In the genomic region with DNA sequence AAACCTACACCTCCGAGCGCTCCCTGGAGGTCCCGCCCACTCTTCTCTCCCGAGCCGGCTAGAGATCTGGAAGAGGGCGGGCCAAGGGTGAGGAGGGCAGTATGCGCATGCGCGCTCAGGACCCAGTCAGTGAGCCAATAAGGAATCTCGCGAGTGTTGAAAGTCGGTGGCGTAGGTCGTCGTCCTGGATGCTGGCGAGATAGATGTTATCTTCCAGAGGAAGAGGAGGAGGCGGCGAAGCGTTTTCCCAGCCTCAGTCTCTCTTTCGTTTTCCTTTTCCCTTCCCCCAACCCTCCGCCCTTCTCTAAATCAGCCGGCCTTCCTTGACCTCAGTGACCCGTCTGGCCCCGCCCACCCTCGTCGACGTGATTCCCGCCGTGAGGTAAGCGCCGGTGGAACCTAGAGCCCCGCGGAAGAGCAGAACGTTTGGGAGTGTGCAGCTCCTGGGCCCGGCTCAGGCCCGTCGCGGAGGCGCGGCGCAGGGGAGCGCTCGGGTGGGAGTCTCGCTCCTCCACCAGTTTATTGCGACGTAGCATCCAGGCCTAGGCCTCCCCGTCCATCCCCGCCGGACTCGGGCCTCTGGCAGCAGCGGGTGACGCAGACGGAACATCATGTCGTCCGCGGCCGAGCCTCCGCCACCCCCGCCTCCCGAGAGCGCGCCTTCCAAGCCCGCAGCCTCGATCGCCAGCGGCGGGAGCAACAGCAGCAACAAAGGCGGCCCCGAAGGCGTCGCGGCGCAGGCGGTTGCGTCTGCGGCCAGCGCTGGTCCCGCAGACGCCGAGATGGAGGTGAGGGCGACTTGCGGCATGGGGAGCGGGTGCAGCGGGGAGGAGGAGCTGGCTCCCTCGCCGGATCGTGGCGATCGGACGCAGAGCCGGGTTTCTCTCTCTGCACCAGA, we compare ENCODE assay signal across 1 cellular context.
TF ChIP-seq lines count a peak whose summit lies in the region.

A gene with protein sequence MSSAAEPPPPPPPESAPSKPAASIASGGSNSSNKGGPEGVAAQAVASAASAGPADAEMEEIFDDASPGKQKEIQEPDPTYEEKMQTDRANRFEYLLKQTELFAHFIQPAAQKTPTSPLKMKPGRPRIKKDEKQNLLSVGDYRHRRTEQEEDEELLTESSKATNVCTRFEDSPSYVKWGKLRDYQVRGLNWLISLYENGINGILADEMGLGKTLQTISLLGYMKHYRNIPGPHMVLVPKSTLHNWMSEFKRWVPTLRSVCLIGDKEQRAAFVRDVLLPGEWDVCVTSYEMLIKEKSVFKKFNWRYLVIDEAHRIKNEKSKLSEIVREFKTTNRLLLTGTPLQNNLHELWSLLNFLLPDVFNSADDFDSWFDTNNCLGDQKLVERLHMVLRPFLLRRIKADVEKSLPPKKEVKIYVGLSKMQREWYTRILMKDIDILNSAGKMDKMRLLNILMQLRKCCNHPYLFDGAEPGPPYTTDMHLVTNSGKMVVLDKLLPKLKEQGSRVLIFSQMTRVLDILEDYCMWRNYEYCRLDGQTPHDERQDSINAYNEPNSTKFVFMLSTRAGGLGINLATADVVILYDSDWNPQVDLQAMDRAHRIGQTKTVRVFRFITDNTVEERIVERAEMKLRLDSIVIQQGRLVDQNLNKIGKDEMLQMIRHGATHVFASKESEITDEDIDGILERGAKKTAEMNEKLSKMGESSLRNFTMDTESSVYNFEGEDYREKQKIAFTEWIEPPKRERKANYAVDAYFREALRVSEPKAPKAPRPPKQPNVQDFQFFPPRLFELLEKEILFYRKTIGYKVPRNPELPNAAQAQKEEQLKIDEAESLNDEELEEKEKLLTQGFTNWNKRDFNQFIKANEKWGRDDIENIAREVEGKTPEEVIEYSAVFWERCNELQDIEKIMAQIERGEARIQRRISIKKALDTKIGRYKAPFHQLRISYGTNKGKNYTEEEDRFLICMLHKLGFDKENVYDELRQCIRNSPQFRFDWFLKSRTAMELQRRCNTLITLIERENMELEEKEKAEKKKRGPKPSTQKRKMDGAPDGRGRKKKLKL (plus strand): TSS at position 389 of the 898 bp plus-strand sequence. CDS start 223 bp downstream, at position 612.

TF ChIP-seq in HEK293, 187 proteins besides CTCF, POLR2A, EP300 and RAD21 (continued from another document and continues in another):
- TF ChIP-seq HOXA7 (CRISPR knock-in tag; IDR thresholded peaks at IDR 0.05; ENCODE audit: borderline replicate concordance) = no peak
- no peak for TF ChIP-seq ZNF747 (tag by site-specific recombination; IDR thresholded peaks at IDR 0.05)
- TF ChIP-seq ZNF626 (tag by site-specific recombination; IDR thresholded peaks at IDR 0.05) = no peak
- peak; percentile 62 for TF ChIP-seq YY1 (tag by site-specific recombination; IDR thresholded peaks at IDR 0.05)
- TF ChIP-seq FEZF1 (tag by site-specific recombination; IDR thresholded peaks at IDR 0.05) = no peak
- TF ChIP-seq, protein P1, sequence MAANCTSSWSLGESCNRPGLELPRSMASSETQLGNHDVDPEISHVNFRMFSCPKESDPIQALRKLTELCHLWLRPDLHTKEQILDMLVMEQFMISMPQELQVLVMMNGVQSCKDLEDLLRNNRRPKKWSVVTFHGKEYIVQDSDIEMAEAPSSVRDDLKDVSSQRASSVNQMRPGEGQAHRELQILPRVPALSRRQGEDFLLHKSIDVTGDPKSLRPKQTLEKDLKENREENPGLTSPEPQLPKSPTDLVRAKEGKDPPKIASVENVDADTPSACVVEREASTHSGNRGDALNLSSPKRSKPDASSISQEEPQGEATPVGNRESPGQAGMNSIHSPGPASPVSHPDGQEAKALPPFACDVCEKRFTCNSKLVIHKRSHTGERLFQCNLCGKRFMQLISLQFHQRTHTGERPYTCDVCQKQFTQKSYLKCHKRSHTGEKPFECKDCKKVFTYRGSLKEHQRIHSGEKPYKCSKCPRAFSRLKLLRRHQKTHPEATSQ (tag by site-specific recombination; IDR thresholded peaks at IDR 0.05) = 0 out of 2 replicates have a peak, but pooled peaks have one; percentile 32
- TF ChIP-seq REPIN1 (tag by site-specific recombination; IDR thresholded peaks at IDR 0.05; ENCODE audit: low read depth) = no peak
- TF ChIP-seq SP7 (tag by site-specific recombination; IDR thresholded peaks at IDR 0.05) = 0 out of 2 replicates have a peak, but pooled peaks have one; percentile 27
- no peak for TF ChIP-seq ZNF391 (tag by site-specific recombination; IDR thresholded peaks at IDR 0.05; ENCODE audit: borderline replicate concordance, low read depth)
- TF ChIP-seq, protein P2, sequence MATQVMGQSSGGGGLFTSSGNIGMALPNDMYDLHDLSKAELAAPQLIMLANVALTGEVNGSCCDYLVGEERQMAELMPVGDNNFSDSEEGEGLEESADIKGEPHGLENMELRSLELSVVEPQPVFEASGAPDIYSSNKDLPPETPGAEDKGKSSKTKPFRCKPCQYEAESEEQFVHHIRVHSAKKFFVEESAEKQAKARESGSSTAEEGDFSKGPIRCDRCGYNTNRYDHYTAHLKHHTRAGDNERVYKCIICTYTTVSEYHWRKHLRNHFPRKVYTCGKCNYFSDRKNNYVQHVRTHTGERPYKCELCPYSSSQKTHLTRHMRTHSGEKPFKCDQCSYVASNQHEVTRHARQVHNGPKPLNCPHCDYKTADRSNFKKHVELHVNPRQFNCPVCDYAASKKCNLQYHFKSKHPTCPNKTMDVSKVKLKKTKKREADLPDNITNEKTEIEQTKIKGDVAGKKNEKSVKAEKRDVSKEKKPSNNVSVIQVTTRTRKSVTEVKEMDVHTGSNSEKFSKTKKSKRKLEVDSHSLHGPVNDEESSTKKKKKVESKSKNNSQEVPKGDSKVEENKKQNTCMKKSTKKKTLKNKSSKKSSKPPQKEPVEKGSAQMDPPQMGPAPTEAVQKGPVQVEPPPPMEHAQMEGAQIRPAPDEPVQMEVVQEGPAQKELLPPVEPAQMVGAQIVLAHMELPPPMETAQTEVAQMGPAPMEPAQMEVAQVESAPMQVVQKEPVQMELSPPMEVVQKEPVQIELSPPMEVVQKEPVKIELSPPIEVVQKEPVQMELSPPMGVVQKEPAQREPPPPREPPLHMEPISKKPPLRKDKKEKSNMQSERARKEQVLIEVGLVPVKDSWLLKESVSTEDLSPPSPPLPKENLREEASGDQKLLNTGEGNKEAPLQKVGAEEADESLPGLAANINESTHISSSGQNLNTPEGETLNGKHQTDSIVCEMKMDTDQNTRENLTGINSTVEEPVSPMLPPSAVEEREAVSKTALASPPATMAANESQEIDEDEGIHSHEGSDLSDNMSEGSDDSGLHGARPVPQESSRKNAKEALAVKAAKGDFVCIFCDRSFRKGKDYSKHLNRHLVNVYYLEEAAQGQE (tag by site-specific recombination; IDR thresholded peaks at IDR 0.05) = peak; percentile 17; the same call in 1 of the 2 replicates
- TF ChIP-seq ZFP41 (tag by site-specific recombination; IDR thresholded peaks at IDR 0.05; ENCODE audit: borderline replicate concordance) = no peak
- TF ChIP-seq ZNF239 (tag by site-specific recombination; IDR thresholded peaks at IDR 0.05) = no peak
- no peak for TF ChIP-seq ZNF174 (tag by site-specific recombination; IDR thresholded peaks at IDR 0.05)
- TF ChIP-seq, protein P3, sequence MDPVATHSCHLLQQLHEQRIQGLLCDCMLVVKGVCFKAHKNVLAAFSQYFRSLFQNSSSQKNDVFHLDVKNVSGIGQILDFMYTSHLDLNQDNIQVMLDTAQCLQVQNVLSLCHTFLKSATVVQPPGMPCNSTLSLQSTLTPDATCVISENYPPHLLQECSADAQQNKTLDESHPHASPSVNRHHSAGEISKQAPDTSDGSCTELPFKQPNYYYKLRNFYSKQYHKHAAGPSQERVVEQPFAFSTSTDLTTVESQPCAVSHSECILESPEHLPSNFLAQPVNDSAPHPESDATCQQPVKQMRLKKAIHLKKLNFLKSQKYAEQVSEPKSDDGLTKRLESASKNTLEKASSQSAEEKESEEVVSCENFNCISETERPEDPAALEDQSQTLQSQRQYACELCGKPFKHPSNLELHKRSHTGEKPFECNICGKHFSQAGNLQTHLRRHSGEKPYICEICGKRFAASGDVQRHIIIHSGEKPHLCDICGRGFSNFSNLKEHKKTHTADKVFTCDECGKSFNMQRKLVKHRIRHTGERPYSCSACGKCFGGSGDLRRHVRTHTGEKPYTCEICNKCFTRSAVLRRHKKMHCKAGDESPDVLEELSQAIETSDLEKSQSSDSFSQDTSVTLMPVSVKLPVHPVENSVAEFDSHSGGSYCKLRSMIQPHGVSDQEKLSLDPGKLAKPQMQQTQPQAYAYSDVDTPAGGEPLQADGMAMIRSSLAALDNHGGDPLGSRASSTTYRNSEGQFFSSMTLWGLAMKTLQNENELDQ (tag by site-specific recombination; IDR thresholded peaks at IDR 0.05; ENCODE audit: low read depth) = no peak
- TF ChIP-seq ZNF138 (tag by site-specific recombination; IDR thresholded peaks at IDR 0.05; ENCODE audit: borderline replicate concordance) = no peak
- no peak for TF ChIP-seq ZNF830 (tag by site-specific recombination; IDR thresholded peaks at IDR 0.05; ENCODE audit: low read depth)
- TF ChIP-seq ZNF596 (tag by site-specific recombination; IDR thresholded peaks at IDR 0.05) = no peak
- TF ChIP-seq, protein P4, sequence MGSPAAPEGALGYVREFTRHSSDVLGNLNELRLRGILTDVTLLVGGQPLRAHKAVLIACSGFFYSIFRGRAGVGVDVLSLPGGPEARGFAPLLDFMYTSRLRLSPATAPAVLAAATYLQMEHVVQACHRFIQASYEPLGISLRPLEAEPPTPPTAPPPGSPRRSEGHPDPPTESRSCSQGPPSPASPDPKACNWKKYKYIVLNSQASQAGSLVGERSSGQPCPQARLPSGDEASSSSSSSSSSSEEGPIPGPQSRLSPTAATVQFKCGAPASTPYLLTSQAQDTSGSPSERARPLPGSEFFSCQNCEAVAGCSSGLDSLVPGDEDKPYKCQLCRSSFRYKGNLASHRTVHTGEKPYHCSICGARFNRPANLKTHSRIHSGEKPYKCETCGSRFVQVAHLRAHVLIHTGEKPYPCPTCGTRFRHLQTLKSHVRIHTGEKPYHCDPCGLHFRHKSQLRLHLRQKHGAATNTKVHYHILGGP (tag by site-specific recombination; IDR thresholded peaks at IDR 0.05) = no peak
- TF ChIP-seq BCL11B (tag by site-specific recombination; IDR thresholded peaks at IDR 0.05; ENCODE audit: low read depth) = no peak; the same call in 1 of the 2 replicates
- TF ChIP-seq, protein P5, sequence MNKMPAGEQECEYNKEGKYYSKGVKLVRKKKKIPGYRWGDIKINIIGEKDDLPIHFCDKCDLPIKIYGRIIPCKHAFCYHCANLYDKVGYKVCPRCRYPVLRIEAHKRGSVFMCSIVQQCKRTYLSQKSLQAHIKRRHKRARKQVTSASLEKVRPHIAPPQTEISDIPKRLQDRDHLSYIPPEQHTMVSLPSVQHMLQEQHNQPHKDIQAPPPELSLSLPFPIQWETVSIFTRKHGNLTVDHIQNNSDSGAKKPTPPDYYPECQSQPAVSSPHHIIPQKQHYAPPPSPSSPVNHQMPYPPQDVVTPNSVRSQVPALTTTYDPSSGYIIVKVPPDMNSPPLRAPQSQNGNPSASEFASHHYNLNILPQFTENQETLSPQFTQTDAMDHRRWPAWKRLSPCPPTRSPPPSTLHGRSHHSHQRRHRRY (tag by site-specific recombination; IDR thresholded peaks at IDR 0.05) = no peak
- no peak for TF ChIP-seq ZNF157 (tag by site-specific recombination; IDR thresholded peaks at IDR 0.05)
- peak; percentile 92 for TF ChIP-seq ZFP37 (tag by site-specific recombination; IDR thresholded peaks at IDR 0.05)
- TF ChIP-seq ZNF211 (tag by site-specific recombination; IDR thresholded peaks at IDR 0.05; ENCODE audit: low read depth) = no peak
- no peak for TF ChIP-seq ZNF155 (tag by site-specific recombination; IDR thresholded peaks at IDR 0.05)
- no peak for TF ChIP-seq ZNF677 (tag by site-specific recombination; IDR thresholded peaks at IDR 0.05)
- TF ChIP-seq SCRT1 (tag by site-specific recombination; IDR thresholded peaks at IDR 0.05; ENCODE audit: borderline replicate concordance) = no peak
- TF ChIP-seq KLF10 (tag by site-specific recombination; IDR thresholded peaks at IDR 0.05) = peak; percentile 57; the same call in 1 of the 2 replicates
- no peak for TF ChIP-seq ZNF549 (tag by site-specific recombination; IDR thresholded peaks at IDR 0.05)
- TF ChIP-seq ZNF521 (tag by site-specific recombination; IDR thresholded peaks at IDR 0.05) = no peak
- no peak for TF ChIP-seq GLI2 (tag by site-specific recombination; IDR thresholded peaks at IDR 0.05; ENCODE audit: borderline replicate concordance, low read depth)
- TF ChIP-seq ZNF16 (tag by site-specific recombination; IDR thresholded peaks at IDR 0.05; ENCODE audit: low read depth) = no peak
- TF ChIP-seq KLF9 (tag by site-specific recombination; IDR thresholded peaks at IDR 0.05; ENCODE audit: low read depth) = peak; percentile 83
- TF ChIP-seq, protein P6, sequence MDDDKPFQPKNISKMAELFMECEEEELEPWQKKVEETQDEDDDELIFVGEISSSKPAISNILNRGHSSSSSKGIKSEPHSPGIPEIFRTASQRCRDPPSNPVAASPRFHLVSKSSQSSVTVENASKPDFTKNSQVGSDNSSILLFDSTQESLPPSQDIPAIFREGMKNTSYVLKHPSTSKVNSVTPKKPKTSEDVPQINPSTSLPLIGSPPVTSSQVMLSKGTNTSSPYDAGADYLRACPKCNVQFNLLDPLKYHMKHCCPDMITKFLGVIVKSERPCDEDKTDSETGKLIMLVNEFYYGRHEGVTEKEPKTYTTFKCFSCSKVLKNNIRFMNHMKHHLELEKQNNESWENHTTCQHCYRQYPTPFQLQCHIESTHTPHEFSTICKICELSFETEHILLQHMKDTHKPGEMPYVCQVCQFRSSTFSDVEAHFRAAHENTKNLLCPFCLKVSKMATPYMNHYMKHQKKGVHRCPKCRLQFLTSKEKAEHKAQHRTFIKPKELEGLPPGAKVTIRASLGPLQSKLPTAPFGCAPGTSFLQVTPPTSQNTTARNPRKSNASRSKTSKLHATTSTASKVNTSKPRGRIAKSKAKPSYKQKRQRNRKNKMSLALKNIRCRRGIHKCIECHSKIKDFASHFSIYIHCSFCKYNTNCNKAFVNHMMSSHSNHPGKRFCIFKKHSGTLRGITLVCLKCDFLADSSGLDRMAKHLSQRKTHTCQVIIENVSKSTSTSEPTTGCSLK (tag by site-specific recombination; IDR thresholded peaks at IDR 0.05) = no peak
- TF ChIP-seq ZNF843 (tag by site-specific recombination; IDR thresholded peaks at IDR 0.05) = no peak
- peak; percentile 8 for TF ChIP-seq ZNF2 (tag by site-specific recombination; IDR thresholded peaks at IDR 0.05)
- no peak for TF ChIP-seq MEIS1 (CRISPR knock-in tag; IDR thresholded peaks at IDR 0.05; ENCODE audit: borderline replicate concordance)
- TF ChIP-seq ZNF394 (tag by site-specific recombination; IDR thresholded peaks at IDR 0.05; ENCODE audit: borderline replicate concordance) = peak; percentile 12; the same call in 1 of the 2 replicates
- peak; percentile 78 for TF ChIP-seq PRDM1 (tag by site-specific recombination; IDR thresholded peaks at IDR 0.05)
- no peak for TF ChIP-seq GLI4 (tag by site-specific recombination; IDR thresholded peaks at IDR 0.05)
- no peak for TF ChIP-seq ZNF560 (tag by site-specific recombination; IDR thresholded peaks at IDR 0.05; ENCODE audit: borderline replicate concordance)
- no peak for TF ChIP-seq ZSCAN16 (tag by site-specific recombination; IDR thresholded peaks at IDR 0.05)
- TF ChIP-seq, protein P7, sequence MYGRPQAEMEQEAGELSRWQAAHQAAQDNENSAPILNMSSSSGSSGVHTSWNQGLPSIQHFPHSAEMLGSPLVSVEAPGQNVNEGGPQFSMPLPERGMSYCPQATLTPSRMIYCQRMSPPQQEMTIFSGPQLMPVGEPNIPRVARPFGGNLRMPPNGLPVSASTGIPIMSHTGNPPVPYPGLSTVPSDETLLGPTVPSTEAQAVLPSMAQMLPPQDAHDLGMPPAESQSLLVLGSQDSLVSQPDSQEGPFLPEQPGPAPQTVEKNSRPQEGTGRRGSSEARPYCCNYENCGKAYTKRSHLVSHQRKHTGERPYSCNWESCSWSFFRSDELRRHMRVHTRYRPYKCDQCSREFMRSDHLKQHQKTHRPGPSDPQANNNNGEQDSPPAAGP (tag by site-specific recombination; IDR thresholded peaks at IDR 0.05) = peak; percentile 33; the same call in 1 of the 2 replicates
- peak; percentile 84 for TF ChIP-seq SP2 (tag by site-specific recombination; IDR thresholded peaks at IDR 0.05)
- TF ChIP-seq ZNF214 (tag by site-specific recombination; IDR thresholded peaks at IDR 0.05; ENCODE audit: borderline replicate concordance) = no peak
